In the genomic region with DNA sequence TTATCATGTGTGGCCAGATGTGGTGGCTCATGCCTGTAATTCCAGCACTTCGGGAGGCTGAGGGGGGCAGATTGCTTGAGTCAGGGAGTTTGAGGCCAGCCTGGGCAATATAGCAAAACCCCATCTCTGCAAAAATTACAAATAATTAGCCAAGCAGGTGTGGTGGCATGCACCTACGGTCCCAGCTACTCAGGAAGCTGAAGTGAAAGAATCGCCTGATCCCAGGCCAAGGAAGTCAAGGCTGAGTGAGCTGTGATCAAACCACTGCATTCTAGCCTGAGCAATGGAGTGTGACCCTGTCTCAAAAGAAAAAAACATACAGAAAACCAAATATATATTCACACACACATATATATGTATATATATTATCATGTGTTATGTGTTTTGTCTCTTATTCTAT, we compare ENCODE assay signal across 12 cellular contexts. TPM values are rescaled to one million over a fixed set of nuclear protein-coding genes. Genes with fewer than 3 reads are reported as not detected.
DNase-seq lines count a peak whose midpoint lies in the region; ATAC-seq, FAIRE-seq and TF ChIP-seq lines count a peak whose summit lies in the region.
"Had no signal": no experiment of that assay in that cellular context is flagged by ENCODE, and none has a peak within 500 bp of the region (broad histone marks: within the 10 kb centered on the region; RNA-seq: fewer than 3 reads in every experiment).

No MANE protein-coding gene starts in this region.

- no peak overlapping the region for H3K4me3 Mint-ChIP-seq in progenitor cell of endocrine pancreas (ENCODE audit: low read depth)
- H3K4me3 Mint-ChIP-seq: stimulated activated effector memory CD8-positive, alpha-beta T cell treated with anti-CD3 and anti-CD28 coated beads, Interleukin-12 subunit alpha, Interleukin-12 subunit beta, amount 100 ng/mL, for 72 hours had no signal

- no peaks in the 10 kb centered on the region for H3K27me3 Mint-ChIP-seq in progenitor cell of endocrine pancreas

- DNase-seq in GM19239 (ENCODE audit: insufficient read length, low spot score) (no peak), progenitor cell of endocrine pancreas (ENCODE audit: low spot score, unreplicated experiment) (no peak), KG1 (lab: John Stamatoyannopoulos, UW) (no peak), putamen (ENCODE audit: low spot score) (no peak), DMS79 treated with DMSO at 0.1 percent for 48 hours (lab: John Stamatoyannopoulos, UW) (no peak)
- DNase-seq: NCI-H2081 treated with DMSO at 0.1 percent for 48 hours, T1000 had no signal

- peak overlapping the region; percentile 16 for H3K27ac Mint-ChIP-seq in progenitor cell of endocrine pancreas
- H3K27ac Mint-ChIP-seq: stimulated activated effector memory CD8-positive, alpha-beta T cell treated with anti-CD3 and anti-CD28 coated beads, Interleukin-12 subunit alpha, Interleukin-12 subunit beta, amount 100 ng/mL, for 72 hours had no signal

- ATAC-seq in HG02571 (IDR thresholded peaks at IDR 0.05; ENCODE audit: unreplicated experiment) (peak; percentile 48), HG03159 (IDR thresholded peaks at IDR 0.05; ENCODE audit: unreplicated experiment) (peak; percentile 80), SK-N-SH treated with all-trans-retinoic acid at 6 μM for 48 hours (no peak)
- ATAC-seq: stimulated activated effector memory CD8-positive, alpha-beta T cell treated with anti-CD3 and anti-CD28 coated beads, Interleukin-12 subunit alpha, Interleukin-12 subunit beta, amount 100 ng/mL, for 72 hours had no signal

- H3K9me3 Mint-ChIP-seq in progenitor cell of endocrine pancreas (ENCODE audit: low read depth): no peaks in the 10 kb centered on the region
- H3K9me3 Mint-ChIP-seq: stimulated activated effector memory CD8-positive, alpha-beta T cell treated with anti-CD3 and anti-CD28 coated beads, Interleukin-12 subunit alpha, Interleukin-12 subunit beta, amount 100 ng/mL, for 72 hours had no signal

- peaks cover 6% of the 10 kb centered on the region for H3K4me1 Mint-ChIP-seq in progenitor cell of endocrine pancreas (ENCODE audit: low read depth)
- H3K4me1 Mint-ChIP-seq: stimulated activated effector memory CD8-positive, alpha-beta T cell treated with anti-CD3 and anti-CD28 coated beads, Interleukin-12 subunit alpha, Interleukin-12 subunit beta, amount 100 ng/mL, for 72 hours had no signal

- TF ChIP-seq CTCF in progenitor cell of endocrine pancreas (IDR thresholded peaks at IDR 0.05; ENCODE audit: unreplicated experiment): no peak

- peak; percentile 99 for FAIRE-seq in GM19239 (lab: Jason Lieb, UNC)

- H3K36me3 Mint-ChIP-seq in progenitor cell of endocrine pancreas (ENCODE audit: insufficient read depth): no peaks in the 10 kb centered on the region
- H3K36me3 Mint-ChIP-seq: stimulated activated effector memory CD8-positive, alpha-beta T cell treated with anti-CD3 and anti-CD28 coated beads, Interleukin-12 subunit alpha, Interleukin-12 subunit beta, amount 100 ng/mL, for 72 hours had no signal

TF ChIP-seq in SK-N-SH treated with all-trans-retinoic acid at 6 μM for 48 hours, 23 proteins besides CTCF, POLR2A, EP300 and RAD21:
- TF ChIP-seq, protein P1, sequence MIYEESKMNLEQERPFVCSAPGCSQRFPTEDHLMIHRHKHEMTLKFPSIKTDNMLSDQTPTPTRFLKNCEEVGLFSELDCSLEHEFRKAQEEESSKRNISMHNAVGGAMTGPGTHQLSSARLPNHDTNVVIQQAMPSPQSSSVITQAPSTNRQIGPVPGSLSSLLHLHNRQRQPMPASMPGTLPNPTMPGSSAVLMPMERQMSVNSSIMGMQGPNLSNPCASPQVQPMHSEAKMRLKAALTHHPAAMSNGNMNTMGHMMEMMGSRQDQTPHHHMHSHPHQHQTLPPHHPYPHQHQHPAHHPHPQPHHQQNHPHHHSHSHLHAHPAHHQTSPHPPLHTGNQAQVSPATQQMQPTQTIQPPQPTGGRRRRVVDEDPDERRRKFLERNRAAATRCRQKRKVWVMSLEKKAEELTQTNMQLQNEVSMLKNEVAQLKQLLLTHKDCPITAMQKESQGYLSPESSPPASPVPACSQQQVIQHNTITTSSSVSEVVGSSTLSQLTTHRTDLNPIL (CRISPR knock-in tag; IDR thresholded peaks at IDR 0.05; ENCODE audit: low read depth): no peak
- TF ChIP-seq TOX (CRISPR knock-in tag; IDR thresholded peaks at IDR 0.05; ENCODE audit: borderline replicate concordance): no peak
- no peak for TF ChIP-seq ZNF70 (CRISPR knock-in tag; IDR thresholded peaks at IDR 0.05)
- TF ChIP-seq ISL1 (CRISPR knock-in tag; IDR thresholded peaks at IDR 0.05): no peak
- TF ChIP-seq ZFP3 (CRISPR knock-in tag; IDR thresholded peaks at IDR 0.05): no peak
- no peak for TF ChIP-seq ZFP30 (CRISPR knock-in tag; IDR thresholded peaks at IDR 0.05)
- TF ChIP-seq, protein P2, sequence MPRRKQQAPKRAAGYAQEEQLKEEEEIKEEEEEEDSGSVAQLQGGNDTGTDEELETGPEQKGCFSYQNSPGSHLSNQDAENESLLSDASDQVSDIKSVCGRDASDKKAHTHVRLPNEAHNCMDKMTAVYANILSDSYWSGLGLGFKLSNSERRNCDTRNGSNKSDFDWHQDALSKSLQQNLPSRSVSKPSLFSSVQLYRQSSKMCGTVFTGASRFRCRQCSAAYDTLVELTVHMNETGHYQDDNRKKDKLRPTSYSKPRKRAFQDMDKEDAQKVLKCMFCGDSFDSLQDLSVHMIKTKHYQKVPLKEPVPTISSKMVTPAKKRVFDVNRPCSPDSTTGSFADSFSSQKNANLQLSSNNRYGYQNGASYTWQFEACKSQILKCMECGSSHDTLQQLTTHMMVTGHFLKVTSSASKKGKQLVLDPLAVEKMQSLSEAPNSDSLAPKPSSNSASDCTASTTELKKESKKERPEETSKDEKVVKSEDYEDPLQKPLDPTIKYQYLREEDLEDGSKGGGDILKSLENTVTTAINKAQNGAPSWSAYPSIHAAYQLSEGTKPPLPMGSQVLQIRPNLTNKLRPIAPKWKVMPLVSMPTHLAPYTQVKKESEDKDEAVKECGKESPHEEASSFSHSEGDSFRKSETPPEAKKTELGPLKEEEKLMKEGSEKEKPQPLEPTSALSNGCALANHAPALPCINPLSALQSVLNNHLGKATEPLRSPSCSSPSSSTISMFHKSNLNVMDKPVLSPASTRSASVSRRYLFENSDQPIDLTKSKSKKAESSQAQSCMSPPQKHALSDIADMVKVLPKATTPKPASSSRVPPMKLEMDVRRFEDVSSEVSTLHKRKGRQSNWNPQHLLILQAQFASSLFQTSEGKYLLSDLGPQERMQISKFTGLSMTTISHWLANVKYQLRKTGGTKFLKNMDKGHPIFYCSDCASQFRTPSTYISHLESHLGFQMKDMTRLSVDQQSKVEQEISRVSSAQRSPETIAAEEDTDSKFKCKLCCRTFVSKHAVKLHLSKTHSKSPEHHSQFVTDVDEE (CRISPR knock-in tag; IDR thresholded peaks at IDR 0.05): no peak

RNA-seq across cellular contexts. Expression of a gene that starts 15.0 kb away (rescaled TPM):
- 4.8 and 6.4 TPM in 2 replicates for total RNA-seq in progenitor cell of endocrine pancreas
- total RNA-seq: lung had no signal
